In the genomic region with DNA sequence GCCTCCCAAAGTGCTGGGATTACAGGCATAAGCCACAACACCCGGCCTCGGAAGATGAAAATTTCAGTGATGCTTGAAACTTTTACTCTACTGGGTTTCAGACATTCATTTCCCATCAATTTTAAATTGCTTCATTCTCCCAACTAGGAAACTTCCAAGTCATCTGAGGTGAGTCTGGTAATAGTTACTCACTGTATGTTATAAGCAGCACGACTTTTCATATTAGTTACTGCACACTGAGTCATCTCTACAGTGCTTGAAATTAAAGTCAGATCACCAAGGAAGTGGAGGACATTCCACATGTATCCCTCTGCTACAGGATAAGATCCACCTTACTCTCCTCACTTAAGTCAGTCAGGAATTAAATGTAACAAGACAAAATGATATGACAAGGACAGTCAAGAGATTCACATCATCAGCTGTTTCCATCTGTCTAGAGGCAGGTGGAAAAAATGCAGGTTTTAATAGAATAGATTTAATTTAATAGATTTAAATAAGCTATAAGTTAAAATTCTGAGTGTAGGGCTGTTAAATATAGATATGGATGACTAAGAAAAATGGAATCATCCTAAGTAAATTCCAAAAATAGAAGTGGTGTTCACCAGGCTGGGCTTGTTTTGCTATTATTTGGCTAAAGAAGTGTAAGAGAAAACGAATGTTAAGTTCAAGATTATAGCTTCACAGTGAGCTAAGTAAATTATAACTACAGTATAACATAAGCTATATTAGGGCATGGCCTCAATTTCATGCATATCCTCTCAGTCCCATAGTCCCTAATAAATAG, we compare ENCODE assay signal across 16 cellular contexts.
DNase-seq lines count a peak whose midpoint lies in the region; TF ChIP-seq lines count a peak whose summit lies in the region.
"Had no signal": no experiment of that assay in that cellular context is flagged by ENCODE, and none has a peak within 500 bp of the region (broad histone marks: within the 10 kb centered on the region; RNA-seq: fewer than 3 reads in every experiment).

No MANE protein-coding gene starts in this region.

- H3K9ac ChIP-seq in adipocyte (ENCODE audit: low read length) = no peak overlapping the region

- H3K36me3 ChIP-seq in adipocyte (ENCODE audit: control insufficient read depth, insufficient read depth, low read length, severe bottlenecking) (no peaks in the 10 kb centered on the region), BE2C (no peaks in the 10 kb centered on the region)

- no peaks in the 10 kb centered on the region for H3K9me3 Mint-ChIP-seq in activated T-cell treated with anti-CD3 and anti-CD28 coated beads, Interleukin-2, amount 50 U/mL, for 24 hours
- H3K9me3 Mint-ChIP-seq: activated CD4-positive, alpha-beta memory T cell treated with anti-CD3 and anti-CD28 coated beads, Interleukin-2, amount 10 ng/mL, durations not matched to agents 7 days and 5 days; activated T-helper 2 cell treated with anti-CD3 and anti-CD28 coated beads, Interferon-gamma antibody, Interleukin-2, Interleukin-4, amounts not matched to agents 10 μg/mL and 5 μg/mL and 100 μg/mL, durations not matched to agents 14 hours and 24 hours and 36 hours; brain had no signal

- H3K4me1 Mint-ChIP-seq in activated T-cell treated with anti-CD3 and anti-CD28 coated beads, Interleukin-2, amount 50 U/mL, for 24 hours (ENCODE audit: low read depth) = no peaks in the 10 kb centered on the region

- H3K9me3 ChIP-seq in adipocyte (ENCODE audit: control insufficient read depth, low read length) (no peaks in the 10 kb centered on the region), BE2C (no peaks in the 10 kb centered on the region)

- H3K27me3 Mint-ChIP-seq in activated T-cell treated with anti-CD3 and anti-CD28 coated beads, Interleukin-2, amount 50 U/mL, for 24 hours = peaks cover 19% of the 10 kb centered on the region

- TF ChIP-seq CTCF in HFF-Myc (IDR thresholded peaks at IDR 0.05; ENCODE audit: low read depth, low read length, missing control alignments) (no peak), BE2C (IDR thresholded peaks at IDR 0.05; ENCODE audit: low read depth, low read length) (no peak)

- H3K27ac Mint-ChIP-seq in activated T-cell treated with anti-CD3 and anti-CD28 coated beads, Interleukin-2, amount 50 U/mL, for 24 hours = no peak overlapping the region
- H3K27ac Mint-ChIP-seq: activated CD4-positive, alpha-beta memory T cell treated with anti-CD3 and anti-CD28 coated beads, Interleukin-2, amount 10 ng/mL, durations not matched to agents 7 days and 5 days; activated T-helper 2 cell treated with anti-CD3 and anti-CD28 coated beads, Interferon-gamma antibody, Interleukin-2, Interleukin-4, amounts not matched to agents 10 μg/mL and 5 μg/mL and 100 μg/mL, durations not matched to agents 14 hours and 24 hours and 36 hours; brain had no signal

- H3K4me3 ChIP-seq in HFF-Myc (replicated peaks; ENCODE audit: low read depth, low read length) (no peak overlapping the region), adipocyte (ENCODE audit: low read length) (no peak overlapping the region), BE2C (ENCODE audit: low read depth, low read length) (no peak overlapping the region)

- DNase-seq in HFF-Myc (ENCODE audit: extremely low read depth, low read depth) (peak; percentile 74), adipocyte (ENCODE audit: low read depth) (peak; percentile 72), fibroblast of peridontal ligament (ENCODE audit: extremely low read depth) (peak; percentile 83), stromal cell of bone marrow (ENCODE audit: low read depth) (peak; percentile 82), BE2C (no peak), H4 (ENCODE audit: low spot score) (no peak)
- no peak for DNase-seq in activated T-cell treated with anti-CD3 and anti-CD28 coated beads, Interleukin-2, amount 50 U/mL, for 24 hours
- DNase-seq: activated CD4-positive, alpha-beta memory T cell treated with anti-CD3 and anti-CD28 coated beads, Interleukin-2, amount 10 ng/mL, durations not matched to agents 7 days and 5 days; KBM-7; NCI-H510A treated with DMSO at 0.1 percent for 48 hours; nucleus accumbens; RPMI8226; substantia nigra; T1000 had no signal

- no peak overlapping the region for H3K4me3 Mint-ChIP-seq in activated T-cell treated with anti-CD3 and anti-CD28 coated beads, Interleukin-2, amount 50 U/mL, for 24 hours
- H3K4me3 Mint-ChIP-seq: activated CD4-positive, alpha-beta memory T cell treated with anti-CD3 and anti-CD28 coated beads, Interleukin-2, amount 10 ng/mL, durations not matched to agents 7 days and 5 days; brain had no signal

- H3K36me3 Mint-ChIP-seq in activated T-cell treated with anti-CD3 and anti-CD28 coated beads, Interleukin-2, amount 50 U/mL, for 24 hours (ENCODE audit: low read depth) = no peaks in the 10 kb centered on the region
- H3K36me3 Mint-ChIP-seq: brain had no signal

- peaks cover 41% of the 10 kb centered on the region for H3K4me1 ChIP-seq in adipocyte (ENCODE audit: control insufficient read depth, insufficient read depth, low read length)
- no peaks in the 10 kb centered on the region; the same call in 1 of the 2 replicates for H3K4me1 ChIP-seq in BE2C

- H3K27me3 ChIP-seq in adipocyte (replicated peaks; ENCODE audit: control insufficient read depth, insufficient read depth, low read length) (no peaks in the 10 kb centered on the region), BE2C (no peaks in the 10 kb centered on the region)

Comparison
In these comparisons a context has a peak if more than half of its experiments do, and no peak if none do; other contexts are left out.
1. DNase-seq: peak in HFF-Myc (single experiment), adipocyte (single experiment), fibroblast of peridontal ligament (single experiment) and stromal cell of bone marrow (single experiment); none in activated T-cell treated with anti-CD3 and anti-CD28 coated beads, Interleukin-2, amount 50 U/mL, for 24 hours (single experiment), BE2C (single experiment) and H4 (single experiment).